ENCODE assay signal across 23 cellular contexts in genomic region chr10:5504146-5505072, GRCh38. TPM values are rescaled to one million over a fixed set of nuclear protein-coding genes. Genes with fewer than 3 reads are reported as not detected.
DNase-seq lines count a peak whose midpoint lies in the region; ATAC-seq, FAIRE-seq and TF ChIP-seq lines count a peak whose summit lies in the region.
"Had no signal": no experiment of that assay in that cellular context is flagged by ENCODE, and none has a peak within 500 bp of the region (broad histone marks: within the 10 kb centered on the region; RNA-seq: fewer than 3 reads in every experiment).

No MANE protein-coding gene starts in this region.

- H3K27me3 ChIP-seq in foreskin keratinocyte: no peaks in the 10 kb centered on the region
- no peaks in the 10 kb centered on the region for H3K27me3 ChIP-seq in small intestine (ENCODE audit: control insufficient read depth in 2 of 2, insufficient read depth in 2 of 2, low read length in 2 of 2)
- H3K27me3 ChIP-seq: cardiac muscle cell had no signal

- H3K27ac ChIP-seq in foreskin keratinocyte (no peak overlapping the region), small intestine (ENCODE audit: low read depth in 1 of 2, low read length in 1 of 2) (peak overlapping the region in 1 of 2 donors; percentile 48)
- H3K27ac ChIP-seq: cardiac muscle cell, thoracic aorta had no signal

- no peaks in the 10 kb centered on the region for H3K9me3 ChIP-seq in small intestine (ENCODE audit: control insufficient read depth, low read depth)
- H3K9me3 ChIP-seq: thoracic aorta had no signal

- H3K4me3 ChIP-seq in small intestine (ENCODE audit: low read depth in 1 of 2, low read length in 2 of 2): no peak overlapping the region
- H3K4me3 ChIP-seq: cardiac muscle cell, thoracic aorta had no signal

- no peak for FAIRE-seq in small intestine (lab: Jason Lieb, UNC)

- 43 to 72% (median 58%) methylated on average over 18 of the region's 18 CpGs for WGBS in small intestine, 3 donors

- H3K36me3 ChIP-seq in small intestine (ENCODE audit: control insufficient read depth in 2 of 2, insufficient read depth in 2 of 2, low read length in 2 of 2): no peaks in the 10 kb centered on the region
- H3K36me3 ChIP-seq: cardiac muscle cell, thoracic aorta had no signal

- DNase-seq in NCI-H2196 (lab: John Stamatoyannopoulos, UW; ENCODE audit: unreplicated experiment): peak; percentile 7
- no peak for DNase-seq in NCI-H2196 treated with DMSO at 0.1 percent for 48 hours (lab: John Stamatoyannopoulos, UW; ENCODE audit: unreplicated experiment)
- peak; percentile 68 for DNase-seq in NCI-H510A treated with DMSO at 0.1 percent for 48 hours (lab: John Stamatoyannopoulos, UW)
- no peak for DNase-seq in foreskin keratinocyte
- peak; percentile 69 for DNase-seq in small intestine
- no peak for DNase-seq in SKM-1 treated with dmso at 0.1 percent for 144 hours (lab: John Stamatoyannopoulos, UW; ENCODE audit: unreplicated experiment)
- DNase-seq in NCI-H748 treated with DMSO at 0.1 percent for 48 hours (lab: John Stamatoyannopoulos, UW): no peak
- DNase-seq in activated CD4-positive, CD25-positive, alpha-beta regulatory T cell treated with anti-CD3 and anti-CD28 coated beads, Interleukin-2, amount 50 U/mL, for 72 hours: no peak
- DNase-seq: CD4-positive, CD25-positive, alpha-beta regulatory T cell; effector memory CD4-positive, alpha-beta T cell; NCI-H1694 treated with DMSO at 0.1 percent for 48 hours; nephron progenitor cell; NK-92 treated with Interleukin-12 subunit alpha and Interleukin-12 subunit beta, amount 100 ng/mL, for 24 hours had no signal

- H3K4me1 ChIP-seq in foreskin keratinocyte (peaks cover 12% of the 10 kb centered on the region), small intestine (ENCODE audit: control insufficient read depth in 2 of 2, insufficient read depth in 1 of 2, low read depth in 1 of 2, low read length in 1 of 2) (peaks cover 0 to 6% of the 10 kb centered on the region in 2 donors)

- TF ChIP-seq CTCF in foreskin keratinocyte (conservative IDR thresholded peaks at IDR 0.05): peak; percentile 6

- ATAC-seq in foreskin keratinocyte: peak; percentile 5
- ATAC-seq: activated CD4-positive, CD25-positive, alpha-beta regulatory T cell treated with anti-CD3 and anti-CD28 coated beads, Interleukin-2, amount 50 U/mL, for 24 hours; Right ventricle myocardium inferior had no signal

RNA-seq across cellular contexts. Expression of gene CALML5, which starts 5.0 kb away (rescaled TPM):
- 2.4 and 65.7 TPM in 2 replicates for total RNA-seq in foreskin keratinocyte
- 2.1 and 104 TPM in 2 replicates for polyA plus RNA-seq in foreskin keratinocyte
- polyA plus RNA-seq in small intestine: not detected
- total RNA-seq: A673; cardiac muscle cell; CD4-positive, CD25-positive, alpha-beta regulatory T cell; fibroblast of villous mesenchyme; H4; LHCN-M2; liver; renal cortical epithelial cell; Right ventricle myocardium inferior had no signal
- polyA plus RNA-seq: cardiac muscle cell; CD4-positive, CD25-positive, alpha-beta regulatory T cell; liver had no signal

RNA-seq across cellular contexts. Expression of gene CALML3, which starts 20.4 kb away (rescaled TPM):
- 2.7 and 4.7 TPM in 2 replicates for total RNA-seq in foreskin keratinocyte
- polyA plus RNA-seq in foreskin keratinocyte: 4.5 and 8.0 TPM in 2 replicates
- polyA plus RNA-seq in small intestine: under 1 TPM in 2 of 3 donors, not detected in 1; 0.07 to 0.27 TPM
- total RNA-seq: A673; cardiac muscle cell; CD4-positive, CD25-positive, alpha-beta regulatory T cell; fibroblast of villous mesenchyme; H4; LHCN-M2; liver; renal cortical epithelial cell; Right ventricle myocardium inferior; thoracic aorta had no signal
- polyA plus RNA-seq: cardiac muscle cell; CD4-positive, CD25-positive, alpha-beta regulatory T cell; liver had no signal

Comparison
In these comparisons a context has a peak if more than half of its experiments do, and no peak if none do; other contexts are left out.
1. DNase-seq: peak in NCI-H2196 (single experiment), NCI-H510A treated with DMSO at 0.1 percent for 48 hours (single experiment) and small intestine (single experiment); none in NCI-H2196 treated with DMSO at 0.1 percent for 48 hours (single experiment), foreskin keratinocyte (0 of 2), SKM-1 treated with dmso at 0.1 percent for 144 hours (single experiment), NCI-H748 treated with DMSO at 0.1 percent for 48 hours (single experiment) and activated CD4-positive, CD25-positive, alpha-beta regulatory T cell treated with anti-CD3 and anti-CD28 coated beads, Interleukin-2, amount 50 U/mL, for 72 hours (single experiment).